In the genomic region with DNA sequence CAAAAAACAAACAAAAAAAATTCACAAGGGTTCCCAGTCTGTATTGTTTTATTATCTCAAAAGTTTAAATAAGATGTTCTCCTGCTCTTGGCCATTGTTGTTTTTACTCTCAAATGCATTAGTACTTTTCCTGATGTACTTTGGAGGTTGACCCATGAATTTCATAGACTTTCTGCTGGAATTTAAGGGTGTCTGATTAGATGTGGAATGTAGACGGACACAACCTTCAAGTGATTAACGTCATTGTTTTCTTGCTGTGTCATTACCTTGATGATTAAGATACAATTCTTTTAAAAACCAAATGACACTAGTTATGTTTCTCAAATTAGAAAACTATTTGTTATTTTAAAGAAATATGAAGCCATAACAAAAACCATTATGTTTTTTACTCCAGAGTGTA, we compare ENCODE assay signal across 29 cellular contexts.
"Had no signal": no experiment of that assay in that cellular context is flagged by ENCODE, and none has a peak within 500 bp of the region (broad histone marks: within the 10 kb centered on the region; RNA-seq: fewer than 3 reads in every experiment).

No MANE protein-coding gene starts in this region.

- H3K4me1 Mint-ChIP-seq: nephron; stimulated activated naive B cell treated with anti-CD40 and anti-IgM and Interleukin-4, amounts not matched to agents 10 μg/mL and 1 μg/mL and 100 μg/mL, for 72 hours had no signal

- DNase-seq: kidney glomerular epithelial cell; left cardiac atrium; left lung; lower lobe of right lung; mammary epithelial cell; mesenchymal stem cell; naive thymus-derived CD8-positive, alpha-beta T cell; nucleus accumbens; pancreas; retina; right cardiac atrium; stimulated activated CD4-positive, alpha-beta T cell treated with anti-CD3 and anti-CD28 coated beads, Interleukin-12 subunit alpha, Interleukin-12 subunit beta, amount 100 ng/mL, for 4 hours; stimulated activated CD4-positive, alpha-beta T cell treated with anti-CD3 and anti-CD28 coated beads, Interleukin-15, amount 100 ng/mL, for 24 hours; stimulated activated CD4-positive, alpha-beta T cell treated with anti-CD3 and anti-CD28 coated beads, Interleukin-2, amount 100 ng/mL, for 24 hours; stimulated activated CD4-positive, alpha-beta T cell treated with anti-CD3 and anti-CD28 coated beads, Interleukin-4, amount 100 ng/mL, for 1 hour; stimulated activated naive B cell treated with anti-CD40 and anti-IgM and Interleukin-4, amounts not matched to agents 10 μg/mL and 1 μg/mL and 100 μg/mL, for 72 hours; stimulated activated naive CD8-positive, alpha-beta T cell treated with anti-CD3 and anti-CD28 coated beads, Interleukin-15, Interleukin-2, amounts not matched to agents 100 U/mL and 50 U/mL, for 24 hours; stomach; testis; thyroid gland; transverse colon; upper lobe of right lung had no signal

- H3K27me3 ChIP-seq: left lung, pancreas, stomach, testis, thyroid gland, transverse colon, upper lobe of right lung had no signal

- H3K36me3 ChIP-seq: left lung, lower lobe of right lung, pancreas, prostate gland, stomach, thyroid gland, transverse colon, upper lobe of right lung had no signal

- H3K27me3 Mint-ChIP-seq: naive thymus-derived CD8-positive, alpha-beta T cell; stimulated activated naive B cell treated with anti-CD40 and anti-IgM and Interleukin-4, amounts not matched to agents 10 μg/mL and 1 μg/mL and 100 μg/mL, for 72 hours had no signal

- H3K9me3 ChIP-seq: lower lobe of right lung, pancreas, prostate gland, testis, thyroid gland, transverse colon, upper lobe of right lung had no signal

- H3K4me1 ChIP-seq: left lung, lower lobe of right lung, pancreas, prostate gland, stomach, testis, thyroid gland, transverse colon, upper lobe of right lung had no signal

- H3K4me3 Mint-ChIP-seq: naive thymus-derived CD8-positive, alpha-beta T cell; nephron; neural crest cell; stimulated activated naive B cell treated with anti-CD40 and anti-IgM and Interleukin-4, amounts not matched to agents 10 μg/mL and 1 μg/mL and 100 μg/mL, for 72 hours had no signal

- FAIRE-seq: keratinocyte, pancreas, urothelium cell line had no signal

- H3K4me3 ChIP-seq: left lung, lower lobe of right lung, pancreas, prostate gland, skin epidermis, stomach, testis, thyroid gland, transverse colon, upper lobe of right lung had no signal

- ATAC-seq: left cardiac atrium; left lung; lower lobe of right lung; naive thymus-derived CD8-positive, alpha-beta T cell; pancreas; right cardiac atrium; sciatic nerve; stimulated activated naive B cell treated with anti-CD40 and anti-IgM and Interleukin-4, amounts not matched to agents 10 μg/mL and 1 μg/mL and 100 μg/mL, for 72 hours; stimulated activated naive CD8-positive, alpha-beta T cell treated with anti-CD3 and anti-CD28 coated beads, Interleukin-15, Interleukin-2, amounts not matched to agents 100 U/mL and 50 U/mL, for 24 hours; upper lobe of right lung had no signal

- H3K27ac Mint-ChIP-seq: naive thymus-derived CD8-positive, alpha-beta T cell; nephron; stimulated activated naive B cell treated with anti-CD40 and anti-IgM and Interleukin-4, amounts not matched to agents 10 μg/mL and 1 μg/mL and 100 μg/mL, for 72 hours had no signal

- H3K27ac ChIP-seq: left lung, lower lobe of right lung, pancreas, prostate gland, skin epidermis, stomach, testis, thyroid gland, transverse colon, upper lobe of right lung had no signal
